8 cellular contexts compared by ENCODE assay signal in genomic region chr4:169611991-169612868, GRCh38. TPM values are rescaled to one million over a fixed set of nuclear protein-coding genes. Genes with fewer than 3 reads are reported as not detected.
DNase-seq lines count a peak whose midpoint lies in the region; ATAC-seq and TF ChIP-seq lines count a peak whose summit lies in the region.

Gene NEK1, minus strand, starts transcription at chr4:169612583. Its CDS starts 9,953 bp downstream, at chr4:169602630.

- CTCF ChIA-PET in BJ (lab: Yijun Ruan, JAX): interaction anchor here (0.6 to 2.7 kb wide), 23 partner anchors 9 to 436 kb away, joined by 3 to 15 read pairs (median 4); no protein-coding TSS in a partner anchor

- TF ChIP-seq CTCF in BJ (IDR thresholded peaks at IDR 0.05; ENCODE audit: insufficient read depth, low read depth, low read length) (0 out of 2 replicates have a peak, but pooled peaks have one; percentile 17), colonic mucosa (IDR thresholded peaks at IDR 0.05) (no peak)

- no peaks in the 10 kb centered on the region for H3K36me3 Mint-ChIP-seq in activated CD4-positive, alpha-beta T cell treated with anti-CD3 and anti-CD28 coated beads, Interleukin-2, amount 10 ng/mL, durations not matched to agents 24 days and 14 days (ENCODE audit: low read depth)

- H3K9me3 ChIP-seq in colonic mucosa: no peaks in the 10 kb centered on the region

- H3K4me1 ChIP-seq in colonic mucosa: no peaks in the 10 kb centered on the region

- H3K9me3 Mint-ChIP-seq in activated CD4-positive, alpha-beta T cell treated with anti-CD3 and anti-CD28 coated beads, Interleukin-2, amount 10 ng/mL, durations not matched to agents 24 days and 14 days: no peaks in the 10 kb centered on the region

- ATAC-seq in GM19328 (IDR thresholded peaks at IDR 0.05; ENCODE audit: unreplicated experiment) (peak; percentile 93), HG03469 (IDR thresholded peaks at IDR 0.05; ENCODE audit: unreplicated experiment) (peak; percentile 95), left lobe of liver (peak; percentile 94)

- H3K9ac ChIP-seq in colonic mucosa (ENCODE audit: low read depth in 2 of 2, low read length in 2 of 2): peak within 1 kb of the TSS; percentile 68 to 97

- no peaks in the 10 kb centered on the region for H3K36me3 ChIP-seq in BJ (ENCODE audit: control insufficient read depth, insufficient read depth, low read length)
- no peaks in the 10 kb centered on the region for H3K36me3 ChIP-seq in colonic mucosa

- POLR2A ChIA-PET in BJ (lab: Charles Lee): no interaction called here

- H3K4me3 Mint-ChIP-seq in activated CD4-positive, alpha-beta T cell treated with anti-CD3 and anti-CD28 coated beads, Interleukin-2, amount 10 ng/mL, durations not matched to agents 24 days and 14 days: peak within 1 kb of the TSS; percentile 90

- peak within 1 kb of the TSS; percentile 85 for H3K4me3 ChIP-seq in BJ (ENCODE audit: low read depth, low read length)
- H3K4me3 ChIP-seq in colonic mucosa: peak within 1 kb of the TSS; percentile 61

- H3K27me3 Mint-ChIP-seq in activated CD4-positive, alpha-beta T cell treated with anti-CD3 and anti-CD28 coated beads, Interleukin-2, amount 10 ng/mL, durations not matched to agents 24 days and 14 days: no peaks in the 10 kb centered on the region

- no peaks in the 10 kb centered on the region for H3K27me3 ChIP-seq in BJ (ENCODE audit: control insufficient read depth, insufficient read depth, low read length)
- H3K27me3 ChIP-seq in colonic mucosa: no peaks in the 10 kb centered on the region

- DNase-seq in BJ (ENCODE audit: low read depth) (no peak), NCI-H526 treated with DMSO at 0.1 percent for 48 hours (lab: John Stamatoyannopoulos, UW) (peak; percentile 85), colonic mucosa (peak; percentile 88), left lobe of liver (ENCODE audit: low spot score) (peak; percentile 89)
- peak; percentile 96 for DNase-seq in activated CD4-positive, alpha-beta T cell treated with anti-CD3 and anti-CD28 coated beads, Interleukin-2, amount 10 ng/mL, durations not matched to agents 24 days and 14 days
- peak; percentile 85 for DNase-seq in stimulated activated CD4-positive, alpha-beta T cell treated with anti-CD3 and anti-CD28 coated beads, Interleukin-2, amount 100 ng/mL, for 4 hours (ENCODE audit: low read depth)

- intact Hi-C loops in activated CD4-positive, alpha-beta T cell treated with anti-CD3 and anti-CD28 coated beads, Interleukin-2, amount 10 ng/mL, durations not matched to agents 24 days and 14 days (cut with micrococcal nuclease): loop anchor here (1.0 to 10.0 kb wide), 12 partner anchors 8 to 1295 kb away; partner anchors contain the start of genes CBR4, CLCN3, DDX60 and DDX60L
- intact Hi-C loops in colonic mucosa (cut with DNase I): loop anchor here (10.0 kb wide), 3 partner anchors 113 to 413 kb away; partner anchors contain the start of genes HPF1 and MFAP3L

- peaks cover 36% of the 10 kb centered on the region for H3K4me1 Mint-ChIP-seq in activated CD4-positive, alpha-beta T cell treated with anti-CD3 and anti-CD28 coated beads, Interleukin-2, amount 10 ng/mL, durations not matched to agents 24 days and 14 days

- H3K27ac Mint-ChIP-seq in activated CD4-positive, alpha-beta T cell treated with anti-CD3 and anti-CD28 coated beads, Interleukin-2, amount 10 ng/mL, durations not matched to agents 24 days and 14 days: peak within 1 kb of the TSS; percentile 94

- H3K27ac ChIP-seq in colonic mucosa: peak within 1 kb of the TSS; percentile 91

RNA-seq across cellular contexts. Expression of gene NEK1, which starts in this region (rescaled TPM):
- 2.3 and 4.9 TPM in 2 replicates for polyA plus RNA-seq in BJ (2011; rRNA removed)
- 7.3 and 8.5 TPM in 2 replicates for polyA minus RNA-seq in BJ (2011; rRNA and poly(A)+ RNA removed)
- 8.6 and 11.1 TPM in 2 replicates for total RNA-seq in activated CD4-positive, alpha-beta T cell treated with anti-CD3 and anti-CD28 coated beads, Interleukin-2, amount 10 ng/mL, durations not matched to agents 24 days and 14 days
- total RNA-seq in colonic mucosa (1 to 10 TPM; 6.9 to 7.4 TPM), left lobe of liver (5.1 TPM)
